In the genomic region with DNA sequence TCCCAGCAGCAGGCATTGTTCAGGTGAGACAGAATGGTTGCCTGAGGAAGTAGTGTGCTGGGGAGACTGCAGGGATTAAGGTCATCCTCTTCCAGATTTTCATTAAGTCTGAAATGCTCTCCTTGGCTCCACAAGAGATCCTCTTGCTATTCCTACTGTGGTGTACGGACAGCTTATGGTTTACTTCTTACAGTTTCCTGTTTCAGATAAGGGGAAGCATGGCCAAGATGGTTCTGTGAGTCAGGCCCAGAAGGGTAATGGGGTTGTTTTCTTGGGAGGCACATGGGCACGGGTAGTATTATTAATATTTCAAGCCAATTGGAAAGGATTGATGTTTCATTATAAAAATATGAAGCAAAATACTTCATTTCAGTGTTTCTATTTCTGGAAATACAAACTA, we compare ENCODE assay signal across 11 cellular contexts. TPM values are rescaled to one million over a fixed set of nuclear protein-coding genes. Genes with fewer than 3 reads are reported as not detected.
DNase-seq lines count a peak whose midpoint lies in the region; ATAC-seq and TF ChIP-seq lines count a peak whose summit lies in the region.
"Had no signal": no experiment of that assay in that cellular context is flagged by ENCODE, and none has a peak within 500 bp of the region (broad histone marks: within the 10 kb centered on the region; RNA-seq: fewer than 3 reads in every experiment).

No MANE protein-coding gene starts in this region.

- no peaks in the 10 kb centered on the region for H3K27me3 ChIP-seq in upper lobe of right lung

- no peak for TF ChIP-seq CTCF in mucosa of descending colon (IDR thresholded peaks at IDR 0.05)
- no peak for TF ChIP-seq CTCF in upper lobe of right lung (IDR thresholded peaks at IDR 0.05)

- no peaks in the 10 kb centered on the region for H3K4me1 ChIP-seq in mucosa of descending colon (ENCODE audit: low read depth)
- H3K4me1 ChIP-seq in upper lobe of right lung: peaks cover 20% of the 10 kb centered on the region

- H3K4me3 Mint-ChIP-seq in activated T-cell treated with anti-CD3 and anti-CD28 coated beads, Interleukin-2, amount 50 U/mL, for 24 hours: no peak overlapping the region
- H3K4me3 Mint-ChIP-seq in activated T-cell treated with anti-CD3 and anti-CD28 coated beads, Interleukin-2, amount 50 U/mL, for 72 hours: no peak overlapping the region
- H3K4me3 Mint-ChIP-seq in dendritic cell treated with granulocyte-macrophage colony-stimulating factor and Interleukin-4, amounts not matched to agents 40 ng/mL and 50 ng/mL, for 4 days: no peak overlapping the region
- H3K4me3 Mint-ChIP-seq in activated CD8-positive, alpha-beta T cell treated with anti-CD3 and anti-CD28 coated beads, Interleukin-2, amount 10 ng/mL, durations not matched to agents 7 days and 5 days: no peak overlapping the region

- CTCF ChIA-PET in activated CD8-positive, alpha-beta T cell treated with anti-CD3 and anti-CD28 coated beads, Interleukin-2, amount 10 ng/mL, durations not matched to agents 7 days and 5 days (lab: Charles Lee): interaction anchor here (0.8 to 13.1 kb wide), 8 partner anchors 10 to 136 kb away, joined by 3 to 536 read pairs (median 48); a partner anchor contains a TSS

- H3K36me3 ChIP-seq in mucosa of descending colon (ENCODE audit: low read depth) (no peaks in the 10 kb centered on the region), upper lobe of right lung (no peaks in the 10 kb centered on the region)

- H3K9me3 ChIP-seq in mucosa of descending colon (no peaks in the 10 kb centered on the region), upper lobe of right lung (no peaks in the 10 kb centered on the region)

- no peak for DNase-seq in activated T-cell treated with anti-CD3 and anti-CD28 coated beads, Interleukin-2, amount 50 U/mL, for 24 hours
- DNase-seq in activated T-cell treated with anti-CD3 and anti-CD28 coated beads, Interleukin-2, amount 50 U/mL, for 72 hours: no peak
- DNase-seq in mucosa of descending colon (no peak), upper lobe of right lung (no peak)
- no peak for DNase-seq in stimulated activated CD4-positive, alpha-beta T cell treated with anti-CD3 and anti-CD28 coated beads, Interleukin-2, amount 100 ng/mL, for 24 hours
- no peak for DNase-seq in activated CD8-positive, alpha-beta T cell treated with anti-CD3 and anti-CD28 coated beads, Interleukin-2, amount 10 ng/mL, durations not matched to agents 7 days and 5 days
- DNase-seq: activated gamma-delta T cell, NCI-H146 had no signal

- no peak for ATAC-seq in activated T-cell treated with anti-CD3 and anti-CD28 coated beads, Interleukin-2, amount 50 U/mL, for 72 hours (replicated peaks in 1 of 2)
- ATAC-seq in mucosa of descending colon (peak; percentile 10), upper lobe of right lung (peak; percentile 54), HG03175 (IDR thresholded peaks at IDR 0.05; ENCODE audit: unreplicated experiment) (no peak)
- no peak for ATAC-seq in activated CD8-positive, alpha-beta T cell treated with anti-CD3 and anti-CD28 coated beads, Interleukin-2, amount 10 ng/mL, durations not matched to agents 7 days and 5 days

- intact Hi-C loops in dendritic cell treated with granulocyte-macrophage colony-stimulating factor and Interleukin-4, amounts not matched to agents 40 ng/mL and 50 ng/mL, for 4 days (cut with micrococcal nuclease): loop anchor here (1.0 to 5.0 kb wide), 2 partner anchors 38 to 115 kb away; no protein-coding TSS in a partner anchor
- intact Hi-C loops in mucosa of descending colon (cut with DNase I, micrococcal nuclease) (loop anchor here in 1 of 2 donors (5.0 kb wide), 1 partner anchor 68 kb away; no protein-coding TSS in a partner anchor), upper lobe of right lung (cut with DNase I) (loop anchor here (5.0 kb wide), 1 partner anchor 68 kb away; no protein-coding TSS in a partner anchor)

- H3K9me3 Mint-ChIP-seq in activated T-cell treated with anti-CD3 and anti-CD28 coated beads, Interleukin-2, amount 50 U/mL, for 24 hours: no peaks in the 10 kb centered on the region
- H3K9me3 Mint-ChIP-seq in activated T-cell treated with anti-CD3 and anti-CD28 coated beads, Interleukin-2, amount 50 U/mL, for 72 hours: no peaks in the 10 kb centered on the region
- H3K9me3 Mint-ChIP-seq in dendritic cell treated with granulocyte-macrophage colony-stimulating factor and Interleukin-4, amounts not matched to agents 40 ng/mL and 50 ng/mL, for 4 days: no peaks in the 10 kb centered on the region
- H3K9me3 Mint-ChIP-seq in activated CD8-positive, alpha-beta T cell treated with anti-CD3 and anti-CD28 coated beads, Interleukin-2, amount 10 ng/mL, durations not matched to agents 7 days and 5 days (ENCODE audit: insufficient read depth): no peaks in the 10 kb centered on the region

- H3K27me3 Mint-ChIP-seq in activated T-cell treated with anti-CD3 and anti-CD28 coated beads, Interleukin-2, amount 50 U/mL, for 24 hours: no peaks in the 10 kb centered on the region
- no peaks in the 10 kb centered on the region for H3K27me3 Mint-ChIP-seq in activated T-cell treated with anti-CD3 and anti-CD28 coated beads, Interleukin-2, amount 50 U/mL, for 72 hours (ENCODE audit: low read depth)
- no peaks in the 10 kb centered on the region for H3K27me3 Mint-ChIP-seq in dendritic cell treated with granulocyte-macrophage colony-stimulating factor and Interleukin-4, amounts not matched to agents 40 ng/mL and 50 ng/mL, for 4 days
- H3K27me3 Mint-ChIP-seq in activated CD8-positive, alpha-beta T cell treated with anti-CD3 and anti-CD28 coated beads, Interleukin-2, amount 10 ng/mL, durations not matched to agents 7 days and 5 days (ENCODE audit: low read depth): no peaks in the 10 kb centered on the region
- H3K27me3 Mint-ChIP-seq: progenitor cell of endocrine pancreas had no signal

- H3K4me3 ChIP-seq in mucosa of descending colon (no peak overlapping the region), upper lobe of right lung (no peak overlapping the region)

- POLR2A ChIA-PET in activated CD8-positive, alpha-beta T cell treated with anti-CD3 and anti-CD28 coated beads, Interleukin-2, amount 10 ng/mL, durations not matched to agents 7 days and 5 days (lab: Charles Lee): no interaction called here

- H3K27ac Mint-ChIP-seq in activated T-cell treated with anti-CD3 and anti-CD28 coated beads, Interleukin-2, amount 50 U/mL, for 24 hours: peak overlapping the region; percentile 17
- H3K27ac Mint-ChIP-seq in activated T-cell treated with anti-CD3 and anti-CD28 coated beads, Interleukin-2, amount 50 U/mL, for 72 hours: no peak overlapping the region
- H3K27ac Mint-ChIP-seq in dendritic cell treated with granulocyte-macrophage colony-stimulating factor and Interleukin-4, amounts not matched to agents 40 ng/mL and 50 ng/mL, for 4 days: peak overlapping the region; percentile 90
- H3K27ac Mint-ChIP-seq in activated CD8-positive, alpha-beta T cell treated with anti-CD3 and anti-CD28 coated beads, Interleukin-2, amount 10 ng/mL, durations not matched to agents 7 days and 5 days: no peak overlapping the region

- H3K36me3 Mint-ChIP-seq in activated T-cell treated with anti-CD3 and anti-CD28 coated beads, Interleukin-2, amount 50 U/mL, for 24 hours (ENCODE audit: low read depth): no peaks in the 10 kb centered on the region
- no peaks in the 10 kb centered on the region for H3K36me3 Mint-ChIP-seq in activated T-cell treated with anti-CD3 and anti-CD28 coated beads, Interleukin-2, amount 50 U/mL, for 72 hours (ENCODE audit: insufficient read depth in 2 of 2)
- H3K36me3 Mint-ChIP-seq in dendritic cell treated with granulocyte-macrophage colony-stimulating factor and Interleukin-4, amounts not matched to agents 40 ng/mL and 50 ng/mL, for 4 days (ENCODE audit: low read depth): no peaks in the 10 kb centered on the region
- no peaks in the 10 kb centered on the region for H3K36me3 Mint-ChIP-seq in activated CD8-positive, alpha-beta T cell treated with anti-CD3 and anti-CD28 coated beads, Interleukin-2, amount 10 ng/mL, durations not matched to agents 7 days and 5 days (ENCODE audit: low read depth)

- peak overlapping the region; percentile 58 for H3K27ac ChIP-seq in upper lobe of right lung

- H3K4me1 Mint-ChIP-seq in activated T-cell treated with anti-CD3 and anti-CD28 coated beads, Interleukin-2, amount 50 U/mL, for 24 hours (ENCODE audit: low read depth): peaks cover 7% of the 10 kb centered on the region
- H3K4me1 Mint-ChIP-seq in activated T-cell treated with anti-CD3 and anti-CD28 coated beads, Interleukin-2, amount 50 U/mL, for 72 hours (ENCODE audit: low read depth): peaks cover 12% of the 10 kb centered on the region
- H3K4me1 Mint-ChIP-seq in dendritic cell treated with granulocyte-macrophage colony-stimulating factor and Interleukin-4, amounts not matched to agents 40 ng/mL and 50 ng/mL, for 4 days (ENCODE audit: low read depth): peaks cover 29% of the 10 kb centered on the region
- H3K4me1 Mint-ChIP-seq in activated CD8-positive, alpha-beta T cell treated with anti-CD3 and anti-CD28 coated beads, Interleukin-2, amount 10 ng/mL, durations not matched to agents 7 days and 5 days (ENCODE audit: low read depth): peaks cover 31% of the 10 kb centered on the region

RNA-seq across cellular contexts. Expression of a gene that starts 42.9 kb away (rescaled TPM):
- total RNA-seq in activated T-cell treated with anti-CD3 and anti-CD28 coated beads, Interleukin-2, amount 50 U/mL, for 72 hours: 10 to 100 TPM; 19.1 to 23.4 TPM
- total RNA-seq in mucosa of descending colon (10 to 100 TPM; 40.6 to 90.5 (median 65.5) TPM), upper lobe of right lung (88.4 TPM)
- 10 to 100 TPM; 65.4 to 67.4 TPM for total RNA-seq in activated CD8-positive, alpha-beta T cell treated with anti-CD3 and anti-CD28 coated beads, Interleukin-2, amount 10 ng/mL, durations not matched to agents 7 days and 5 days

RNA-seq across cellular contexts. Expression of a gene that starts 48.5 kb away (rescaled TPM):
- total RNA-seq in activated T-cell treated with anti-CD3 and anti-CD28 coated beads, Interleukin-2, amount 50 U/mL, for 72 hours: 1 to 10 TPM; 1.3 to 5.2 TPM
- total RNA-seq in mucosa of descending colon: 10 to 100 TPM; 56.5 to 85.2 (median 60.4) TPM
- total RNA-seq in upper lobe of right lung: 54.2 TPM
- under 1 TPM; 0.21 to 0.32 TPM for total RNA-seq in activated CD8-positive, alpha-beta T cell treated with anti-CD3 and anti-CD28 coated beads, Interleukin-2, amount 10 ng/mL, durations not matched to agents 7 days and 5 days

Comparison
In these comparisons a context has a peak if more than half of its experiments do, and no peak if none do; other contexts are left out.
1. H3K27ac Mint-ChIP-seq: peak in activated T-cell treated with anti-CD3 and anti-CD28 coated beads, Interleukin-2, amount 50 U/mL, for 24 hours (single experiment) and dendritic cell treated with granulocyte-macrophage colony-stimulating factor and Interleukin-4, amounts not matched to agents 40 ng/mL and 50 ng/mL, for 4 days (single experiment); none in activated T-cell treated with anti-CD3 and anti-CD28 coated beads, Interleukin-2, amount 50 U/mL, for 72 hours (single experiment) and activated CD8-positive, alpha-beta T cell treated with anti-CD3 and anti-CD28 coated beads, Interleukin-2, amount 10 ng/mL, durations not matched to agents 7 days and 5 days (single experiment).
2. ATAC-seq: peak in mucosa of descending colon (single experiment) and upper lobe of right lung (single experiment); none in activated T-cell treated with anti-CD3 and anti-CD28 coated beads, Interleukin-2, amount 50 U/mL, for 72 hours (0 of 2), HG03175 (single experiment) and activated CD8-positive, alpha-beta T cell treated with anti-CD3 and anti-CD28 coated beads, Interleukin-2, amount 10 ng/mL, durations not matched to agents 7 days and 5 days (single experiment).